In genomic region chr20:60053125-60053812, GRCh38 we compare ENCODE assay signal across 24 cellular contexts.
DNase-seq lines count a peak whose midpoint lies in the region; ATAC-seq and FAIRE-seq lines count a peak whose summit lies in the region.
"Had no signal": no experiment of that assay in that cellular context is flagged by ENCODE, and none has a peak within 500 bp of the region (broad histone marks: within the 10 kb centered on the region; RNA-seq: fewer than 3 reads in every experiment).

No MANE protein-coding gene starts in this region.

- H3K36me3 Mint-ChIP-seq in naive thymus-derived CD4-positive, alpha-beta T cell, result no peaks in the 10 kb centered on the region
- H3K36me3 Mint-ChIP-seq: activated naive CD4-positive, alpha-beta T cell treated with anti-CD3 and anti-CD28 coated beads, Interleukin-2, amount 50 U/mL, for 24 hours had no signal

- H3K4me1 Mint-ChIP-seq in naive thymus-derived CD4-positive, alpha-beta T cell, result peaks cover 38 to 51% (median 48%) of the 10 kb centered on the region in 7 donors

- peak; percentile 32 for DNase-seq in NCI-H2107 treated with DMSO at 0.1 percent for 48 hours (lab: John Stamatoyannopoulos, UW; ENCODE audit: unreplicated experiment)
- DNase-seq in NCI-H2107 (lab: John Stamatoyannopoulos, UW), result no peak
- DNase-seq in HTR-8/SVneo (ENCODE audit: insufficient read length, low spot score), result no peak
- DNase-seq in NCI-H69 (lab: John Stamatoyannopoulos, UW), result peak; percentile 5
- no peak for DNase-seq in naive thymus-derived CD4-positive, alpha-beta T cell
- no peak for DNase-seq in SW480 (ENCODE audit: low spot score)
- no peak for DNase-seq in KBM-7
- DNase-seq: activated CD4-positive, alpha-beta T cell treated with anti-CD3 and anti-CD28 coated beads, Interleukin-2, amount 10 ng/mL, durations not matched to agents 24 days and 14 days; activated T-cell treated with anti-CD3 and anti-CD28 coated beads for 4 hours; brain microvascular endothelial cell; dorsolateral prefrontal cortex; GF-D8; mesendoderm; NCI-H1694; NCI-H526 treated with DMSO at 0.1 percent for 48 hours; RPMI8226; upper lobe of left lung had no signal

- CTCF ChIA-PET in naive thymus-derived CD4-positive, alpha-beta T cell (lab: Charles Lee), result no interaction called here

- H3K27ac ChIP-seq in naive thymus-derived CD4-positive, alpha-beta T cell (ENCODE audit: low read depth, low read length), result no peak overlapping the region
- H3K27ac ChIP-seq: brain microvascular endothelial cell, dorsolateral prefrontal cortex had no signal

- no peaks in the 10 kb centered on the region for H3K27me3 ChIP-seq in naive thymus-derived CD4-positive, alpha-beta T cell (ENCODE audit: control insufficient read depth in 2 of 2, insufficient read depth in 2 of 2, low read length in 2 of 2)
- H3K27me3 ChIP-seq: brain microvascular endothelial cell, upper lobe of left lung had no signal

- peak overlapping the region in 6 of 9 donors; percentile 2 to 65 (median 38) for H3K27ac Mint-ChIP-seq in naive thymus-derived CD4-positive, alpha-beta T cell
- H3K27ac Mint-ChIP-seq: activated CD4-positive, alpha-beta T cell treated with anti-CD3 and anti-CD28 coated beads, Interleukin-2, amount 10 ng/mL, durations not matched to agents 24 days and 14 days; activated naive CD4-positive, alpha-beta T cell treated with anti-CD3 and anti-CD28 coated beads, Interleukin-2, amount 50 U/mL, for 24 hours; IgD-negative memory B cell had no signal

- H3K4me3 Mint-ChIP-seq in naive thymus-derived CD4-positive, alpha-beta T cell, result peak overlapping the region in 3 of 10 donors; percentile 18 to 45 (median 42)
- H3K4me3 Mint-ChIP-seq: activated CD4-positive, alpha-beta T cell treated with anti-CD3 and anti-CD28 coated beads, Interleukin-2, amount 10 ng/mL, durations not matched to agents 24 days and 14 days; activated naive CD4-positive, alpha-beta T cell treated with anti-CD3 and anti-CD28 coated beads, Interleukin-2, amount 50 U/mL, for 24 hours; T-helper 2 cell treated with Interferon-gamma antibody and Interleukin-4, amounts not matched to agents 5 μg/mL and 100 μg/mL, for 36 hours had no signal

- peaks cover 37 to 39% of the 10 kb centered on the region in 2 donors for H3K4me1 ChIP-seq in naive thymus-derived CD4-positive, alpha-beta T cell (ENCODE audit: control insufficient read depth in 2 of 2, insufficient read depth in 2 of 2, low read length in 2 of 2)

- POLR2A ChIA-PET in naive thymus-derived CD4-positive, alpha-beta T cell (lab: Charles Lee), result no interaction called here

- in situ Hi-C loops in KBM-7 (cut with MboI; ENCODE audit: low pct_unique_long_range_greater_than_20kb, low sequenced_read_pairs), result no loop called here

- no peak overlapping the region for H3K4me3 ChIP-seq in naive thymus-derived CD4-positive, alpha-beta T cell (ENCODE audit: low read length)
- H3K4me3 ChIP-seq: dorsolateral prefrontal cortex, upper lobe of left lung had no signal

- no peaks in the 10 kb centered on the region for H3K36me3 ChIP-seq in naive thymus-derived CD4-positive, alpha-beta T cell (ENCODE audit: control insufficient read depth in 2 of 3, insufficient read depth in 3 of 3, low read length in 3 of 3)
- H3K36me3 ChIP-seq: brain microvascular endothelial cell, upper lobe of left lung had no signal

- intact Hi-C loops in naive thymus-derived CD4-positive, alpha-beta T cell (cut with micrococcal nuclease), result loop anchor here in 1 of 2 donors (10.0 kb wide), 2 partner anchors 82 to 1212 kb away; no protein-coding TSS in a partner anchor

- peaks cover 0 to 11% (median 3%) of the 10 kb centered on the region in 5 donors for H3K27me3 Mint-ChIP-seq in naive thymus-derived CD4-positive, alpha-beta T cell
- H3K27me3 Mint-ChIP-seq: activated naive CD4-positive, alpha-beta T cell treated with anti-CD3 and anti-CD28 coated beads, Interleukin-2, amount 50 U/mL, for 24 hours had no signal

- peak; percentile 51 for FAIRE-seq in HTR-8/SVneo (lab: Jason Lieb, UNC)
- FAIRE-seq: A204.1, H54 had no signal

- no peak for ATAC-seq in naive thymus-derived CD4-positive, alpha-beta T cell
- ATAC-seq in HG03442 (IDR thresholded peaks at IDR 0.05; ENCODE audit: unreplicated experiment), result no peak

- peaks cover 0 to 1% (median 0%) of the 10 kb centered on the region in 11 donors for H3K9me3 Mint-ChIP-seq in naive thymus-derived CD4-positive, alpha-beta T cell
- H3K9me3 Mint-ChIP-seq: activated CD4-positive, alpha-beta T cell treated with anti-CD3 and anti-CD28 coated beads, Interleukin-2, amount 10 ng/mL, durations not matched to agents 24 days and 14 days; activated naive CD4-positive, alpha-beta T cell treated with anti-CD3 and anti-CD28 coated beads, Interleukin-2, amount 50 U/mL, for 24 hours; IgD-negative memory B cell; T-helper 2 cell treated with Interferon-gamma antibody and Interleukin-4, amounts not matched to agents 5 μg/mL and 100 μg/mL, for 36 hours had no signal

- H3K9me3 ChIP-seq in naive thymus-derived CD4-positive, alpha-beta T cell (ENCODE audit: control insufficient read depth in 2 of 3, low read length in 3 of 3), result no peaks in the 10 kb centered on the region
- H3K9me3 ChIP-seq: Caco-2, upper lobe of left lung had no signal

Comparison
In these comparisons a context has a peak if more than half of its experiments do, and no peak if none do; other contexts are left out.
1. DNase-seq: peak in NCI-H2107 treated with DMSO at 0.1 percent for 48 hours (single experiment) and NCI-H69 (single experiment); none in NCI-H2107 (single experiment), HTR-8/SVneo (single experiment), naive thymus-derived CD4-positive, alpha-beta T cell (0 of 9), SW480 (single experiment) and KBM-7 (single experiment).